In the genomic region with DNA sequence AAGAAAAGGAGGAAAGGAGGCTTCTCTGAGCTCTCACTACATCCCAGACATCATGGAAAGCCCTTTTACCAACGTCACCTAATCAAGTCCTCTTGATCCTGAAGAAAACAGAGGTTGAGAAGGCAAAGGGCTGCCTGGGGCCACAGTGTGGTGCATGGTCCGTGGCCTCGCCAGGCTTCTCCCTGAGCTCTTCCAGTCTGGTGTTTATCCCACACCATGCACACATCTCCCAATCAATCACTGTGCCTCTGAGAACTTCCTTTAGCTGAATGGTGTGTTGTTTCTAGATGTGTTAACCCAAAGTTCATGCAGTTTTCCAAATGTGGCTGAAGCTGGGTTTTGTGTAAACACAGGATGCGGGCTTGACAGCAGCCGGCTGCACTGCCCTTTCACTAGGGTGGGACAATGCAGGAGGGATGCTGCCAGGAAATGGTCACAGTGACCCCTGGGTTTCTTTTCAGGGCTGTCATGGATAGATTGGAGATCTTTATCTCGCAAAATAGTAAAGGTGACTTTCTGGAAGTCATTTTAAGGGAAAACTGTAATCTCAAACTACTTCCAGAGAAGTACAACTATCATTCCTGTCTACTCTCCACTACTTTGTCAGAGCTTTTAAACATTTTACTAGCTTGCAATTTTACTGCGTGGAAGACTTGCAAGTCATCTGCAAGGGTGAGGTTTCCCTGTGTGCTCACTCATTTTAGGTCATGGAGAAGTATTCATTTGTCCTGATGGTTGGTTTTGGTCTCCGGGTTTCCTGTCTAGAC, we compare ENCODE assay signal across 14 cellular contexts. TPM values are rescaled to one million over a fixed set of nuclear protein-coding genes. Genes with fewer than 3 reads are reported as not detected.
DNase-seq lines count a peak whose midpoint lies in the region; ATAC-seq and TF ChIP-seq lines count a peak whose summit lies in the region.
"Had no signal": no experiment of that assay in that cellular context is flagged by ENCODE, and none has a peak within 500 bp of the region (broad histone marks: within the 10 kb centered on the region; RNA-seq: fewer than 3 reads in every experiment).

No MANE protein-coding gene starts in this region.

- ATAC-seq in WTC11 = no peak
- ATAC-seq in upper lobe of left lung (ENCODE audit: low FRiP score in 2 of 2) = peak in 1 of 2 donors; percentile 69
- no peak for ATAC-seq in CD8-positive, alpha-beta T cell

- no peaks in the 10 kb centered on the region for H3K27me3 Mint-ChIP-seq in WTC11 (ENCODE audit: low read depth)
- H3K27me3 Mint-ChIP-seq in CD8-positive, alpha-beta T cell (ENCODE audit: low read depth) = peaks cover 33% of the 10 kb centered on the region

- no peaks in the 10 kb centered on the region for H3K9me3 ChIP-seq in mucosa of rectum (ENCODE audit: control insufficient read depth in 2 of 2, low read length in 2 of 2)
- H3K9me3 ChIP-seq in upper lobe of left lung = no peaks in the 10 kb centered on the region
- H3K9me3 ChIP-seq in CD8-positive, alpha-beta T cell (ENCODE audit: low read length) = no peaks in the 10 kb centered on the region
- H3K9me3 ChIP-seq: SJSA1 had no signal

- H3K36me3 Mint-ChIP-seq in WTC11 = no peaks in the 10 kb centered on the region
- H3K36me3 Mint-ChIP-seq in CD8-positive, alpha-beta T cell = no peaks in the 10 kb centered on the region
- H3K36me3 Mint-ChIP-seq: memory B cell had no signal

- 41 to 46% methylated on average over 8 of the region's 8 CpGs for WGBS in upper lobe of left lung, 2 donors

- H3K27me3 ChIP-seq in mucosa of rectum (ENCODE audit: control insufficient read depth in 2 of 2, insufficient read depth in 2 of 2, low read length in 2 of 2) (peaks cover 0 to 4% of the 10 kb centered on the region in 2 donors), upper lobe of left lung (no peaks in the 10 kb centered on the region)
- no peaks in the 10 kb centered on the region for H3K27me3 ChIP-seq in CD8-positive, alpha-beta T cell (ENCODE audit: insufficient read depth, low read length)
- H3K27me3 ChIP-seq: SJSA1 had no signal

- 0 out of 2 replicates have a peak, but pooled peaks cover 3% of the 10 kb centered on the region for H3K4me1 Mint-ChIP-seq in WTC11
- peaks cover 5% of the 10 kb centered on the region for H3K4me1 Mint-ChIP-seq in CD8-positive, alpha-beta T cell (ENCODE audit: low read depth)
- H3K4me1 Mint-ChIP-seq: memory B cell had no signal

- H3K4me1 ChIP-seq in mucosa of rectum (ENCODE audit: control insufficient read depth in 2 of 2, insufficient read depth in 2 of 2, low read length in 2 of 2) = peaks cover 14 to 30% of the 10 kb centered on the region in 2 donors
- peaks cover 39 to 56% (median 47%) of the 10 kb centered on the region in 4 donors for H3K4me1 ChIP-seq in upper lobe of left lung
- H3K4me1 ChIP-seq in CD8-positive, alpha-beta T cell (ENCODE audit: insufficient read depth, low read length) = no peaks in the 10 kb centered on the region

- H3K36me3 ChIP-seq in mucosa of rectum (ENCODE audit: control insufficient read depth in 2 of 2, insufficient read depth in 2 of 2, low read length in 2 of 2) (no peaks in the 10 kb centered on the region), upper lobe of left lung (no peaks in the 10 kb centered on the region)
- no peaks in the 10 kb centered on the region for H3K36me3 ChIP-seq in CD8-positive, alpha-beta T cell (ENCODE audit: insufficient read depth, low read length)
- H3K36me3 ChIP-seq: SJSA1 had no signal

- H3K27ac ChIP-seq in mucosa of rectum (ENCODE audit: low read depth in 2 of 2, low read length in 2 of 2) (peak overlapping the region; percentile 57 to 65), upper lobe of left lung (peak overlapping the region; percentile 47 to 84 (median 73))
- H3K27ac ChIP-seq in CD8-positive, alpha-beta T cell (ENCODE audit: low read depth, low read length) = no peak overlapping the region
- H3K27ac ChIP-seq: SJSA1 had no signal

- H3K9me3 Mint-ChIP-seq in WTC11 = peaks cover 8% of the 10 kb centered on the region
- H3K9me3 Mint-ChIP-seq in CD8-positive, alpha-beta T cell = peaks cover 3% of the 10 kb centered on the region
- H3K9me3 Mint-ChIP-seq: CD4-positive, alpha-beta T cell; memory B cell had no signal

- no peak overlapping the region for H3K9ac ChIP-seq in mucosa of rectum (ENCODE audit: low read depth in 1 of 2, low read length in 2 of 2)

- intact Hi-C loops in CD8-positive, alpha-beta T cell (cut with DNase I, micrococcal nuclease) = no loop called here

- no peak overlapping the region for H3K4me3 ChIP-seq in mucosa of rectum (ENCODE audit: low read length in 2 of 2)
- no peak overlapping the region for H3K4me3 ChIP-seq in upper lobe of left lung
- H3K4me3 ChIP-seq in CD8-positive, alpha-beta T cell (ENCODE audit: low read depth, low read length) = no peak overlapping the region
- H3K4me3 ChIP-seq: SJSA1 had no signal

- POLR2A ChIA-PET in WTC11 (lab: Charles Lee) = no interaction called here
- POLR2A ChIA-PET in CD8-positive, alpha-beta T cell (lab: Charles Lee) = no interaction called here

- DNase-seq in WTC11 (ENCODE audit: low spot score) = no peak
- peak; percentile 47 for DNase-seq in fibroblast of gingiva (ENCODE audit: low read depth)
- no peak for DNase-seq in upper lobe of left lung
- DNase-seq in CD8-positive, alpha-beta T cell = no peak
- DNase-seq in T-helper 9 cell = no peak
- DNase-seq in activated CD8-positive, alpha-beta memory T cell treated with anti-CD3 and anti-CD28 coated beads for 24 hours = no peak
- DNase-seq: CD4-positive, alpha-beta T cell; erythroblast; NCI-H446; nucleus accumbens; stimulated activated naive CD4-positive, alpha-beta T cell treated with Interleukin-2 at 50 U/mL for 16 hours had no signal

- H3K4me3 Mint-ChIP-seq in WTC11 = no peak overlapping the region
- no peak overlapping the region for H3K4me3 Mint-ChIP-seq in CD8-positive, alpha-beta T cell
- H3K4me3 Mint-ChIP-seq: CD4-positive, alpha-beta T cell; memory B cell had no signal

- no peak overlapping the region for H3K27ac Mint-ChIP-seq in WTC11
- no peak overlapping the region for H3K27ac Mint-ChIP-seq in CD8-positive, alpha-beta T cell
- H3K27ac Mint-ChIP-seq: CD4-positive, alpha-beta T cell; memory B cell had no signal

- no peak for TF ChIP-seq POLR2A in upper lobe of left lung (IDR thresholded peaks at IDR 0.05)

- TF ChIP-seq CTCF in WTC11 (IDR thresholded peaks at IDR 0.05) (no peak), upper lobe of left lung (IDR thresholded peaks at IDR 0.05) (no peak)
- TF ChIP-seq CTCF in CD8-positive, alpha-beta T cell (IDR thresholded peaks at IDR 0.05) = no peak

- CTCF ChIA-PET in WTC11 (lab: Charles Lee) = interaction anchor here (1.0 to 1.2 kb wide), 2 partner anchors 26 to 40 kb away, joined by 4 to 5 read pairs; no protein-coding TSS in a partner anchor
- CTCF ChIA-PET in CD8-positive, alpha-beta T cell (lab: Charles Lee) = interaction anchor here (0.7 kb wide), 1 partner anchor 195 kb away, joined by 3 read pairs; no protein-coding TSS in a partner anchor

- peak in 3 of 4 donors; percentile 75 to 88 (median 85) for TF ChIP-seq EP300 in upper lobe of left lung (IDR thresholded peaks at IDR 0.05)

TF ChIP-seq in WTC11, 78 proteins besides CTCF, POLR2A, EP300 and RAD21:
- TF ChIP-seq, protein P1, sequence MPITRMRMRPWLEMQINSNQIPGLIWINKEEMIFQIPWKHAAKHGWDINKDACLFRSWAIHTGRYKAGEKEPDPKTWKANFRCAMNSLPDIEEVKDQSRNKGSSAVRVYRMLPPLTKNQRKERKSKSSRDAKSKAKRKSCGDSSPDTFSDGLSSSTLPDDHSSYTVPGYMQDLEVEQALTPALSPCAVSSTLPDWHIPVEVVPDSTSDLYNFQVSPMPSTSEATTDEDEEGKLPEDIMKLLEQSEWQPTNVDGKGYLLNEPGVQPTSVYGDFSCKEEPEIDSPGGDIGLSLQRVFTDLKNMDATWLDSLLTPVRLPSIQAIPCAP (CRISPR knock-in tag; IDR thresholded peaks at IDR 0.05) = no peak
- TF ChIP-seq GABPB1 (CRISPR knock-in tag; IDR thresholded peaks at IDR 0.05) = peak; percentile 83; the same call in 1 of the 2 replicates
- no peak for TF ChIP-seq ZNF396 (CRISPR knock-in tag; IDR thresholded peaks at IDR 0.05; ENCODE audit: borderline replicate concordance)
- TF ChIP-seq, protein P2, sequence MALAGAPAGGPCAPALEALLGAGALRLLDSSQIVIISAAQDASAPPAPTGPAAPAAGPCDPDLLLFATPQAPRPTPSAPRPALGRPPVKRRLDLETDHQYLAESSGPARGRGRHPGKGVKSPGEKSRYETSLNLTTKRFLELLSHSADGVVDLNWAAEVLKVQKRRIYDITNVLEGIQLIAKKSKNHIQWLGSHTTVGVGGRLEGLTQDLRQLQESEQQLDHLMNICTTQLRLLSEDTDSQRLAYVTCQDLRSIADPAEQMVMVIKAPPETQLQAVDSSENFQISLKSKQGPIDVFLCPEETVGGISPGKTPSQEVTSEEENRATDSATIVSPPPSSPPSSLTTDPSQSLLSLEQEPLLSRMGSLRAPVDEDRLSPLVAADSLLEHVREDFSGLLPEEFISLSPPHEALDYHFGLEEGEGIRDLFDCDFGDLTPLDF (CRISPR knock-in tag; IDR thresholded peaks at IDR 0.05) = no peak
- TF ChIP-seq, protein P3, sequence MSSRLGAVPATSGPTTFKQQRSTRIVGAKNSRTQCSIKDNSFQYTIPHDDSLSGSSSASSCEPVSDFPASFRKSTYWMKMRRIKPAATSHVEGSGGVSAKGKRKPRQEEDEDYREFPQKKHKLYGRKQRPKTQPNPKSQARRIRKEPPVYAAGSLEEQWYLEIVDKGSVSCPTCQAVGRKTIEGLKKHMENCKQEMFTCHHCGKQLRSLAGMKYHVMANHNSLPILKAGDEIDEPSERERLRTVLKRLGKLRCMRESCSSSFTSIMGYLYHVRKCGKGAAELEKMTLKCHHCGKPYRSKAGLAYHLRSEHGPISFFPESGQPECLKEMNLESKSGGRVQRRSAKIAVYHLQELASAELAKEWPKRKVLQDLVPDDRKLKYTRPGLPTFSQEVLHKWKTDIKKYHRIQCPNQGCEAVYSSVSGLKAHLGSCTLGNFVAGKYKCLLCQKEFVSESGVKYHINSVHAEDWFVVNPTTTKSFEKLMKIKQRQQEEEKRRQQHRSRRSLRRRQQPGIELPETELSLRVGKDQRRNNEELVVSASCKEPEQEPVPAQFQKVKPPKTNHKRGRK (CRISPR knock-in tag; IDR thresholded peaks at IDR 0.05; ENCODE audit: borderline replicate concordance) = no peak
- TF ChIP-seq, protein P4, sequence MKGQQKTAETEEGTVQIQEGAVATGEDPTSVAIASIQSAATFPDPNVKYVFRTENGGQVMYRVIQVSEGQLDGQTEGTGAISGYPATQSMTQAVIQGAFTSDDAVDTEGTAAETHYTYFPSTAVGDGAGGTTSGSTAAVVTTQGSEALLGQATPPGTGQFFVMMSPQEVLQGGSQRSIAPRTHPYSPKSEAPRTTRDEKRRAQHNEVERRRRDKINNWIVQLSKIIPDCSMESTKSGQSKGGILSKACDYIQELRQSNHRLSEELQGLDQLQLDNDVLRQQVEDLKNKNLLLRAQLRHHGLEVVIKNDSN (CRISPR knock-in tag; IDR thresholded peaks at IDR 0.05) = no peak
- no peak for TF ChIP-seq SP1 (CRISPR knock-in tag; conservative IDR thresholded peaks at IDR 0.05)
- no peak for TF ChIP-seq RELA (CRISPR knock-in tag; IDR thresholded peaks at IDR 0.05; ENCODE audit: borderline replicate concordance)

RNA-seq across cellular contexts. Expression of a gene that starts 54.6 kb away (rescaled TPM):
- 0.22 TPM in 1 of 3 replicates, not detected in the others for total RNA-seq in WTC11 (2021)
- total RNA-seq in upper lobe of left lung = 10 to 100 TPM; 24.7 to 84.8 (median 60.0) TPM
- total RNA-seq in CD8-positive, alpha-beta T cell = not detected
- total RNA-seq: SJSA1 had no signal

Comparison
In these comparisons a context has a peak if more than half of its experiments do, and no peak if none do; other contexts are left out.
1. RNA of a gene that starts 54.6 kb away (total RNA-seq): 24.7 to 84.8 TPM in upper lobe of left lung; 0.22 TPM in WTC11 and not detected in CD8-positive, alpha-beta T cell; every median in the first group is over 10 times any median in the second.